ENCODE assay signal across 9 cellular contexts in the genomic region with DNA sequence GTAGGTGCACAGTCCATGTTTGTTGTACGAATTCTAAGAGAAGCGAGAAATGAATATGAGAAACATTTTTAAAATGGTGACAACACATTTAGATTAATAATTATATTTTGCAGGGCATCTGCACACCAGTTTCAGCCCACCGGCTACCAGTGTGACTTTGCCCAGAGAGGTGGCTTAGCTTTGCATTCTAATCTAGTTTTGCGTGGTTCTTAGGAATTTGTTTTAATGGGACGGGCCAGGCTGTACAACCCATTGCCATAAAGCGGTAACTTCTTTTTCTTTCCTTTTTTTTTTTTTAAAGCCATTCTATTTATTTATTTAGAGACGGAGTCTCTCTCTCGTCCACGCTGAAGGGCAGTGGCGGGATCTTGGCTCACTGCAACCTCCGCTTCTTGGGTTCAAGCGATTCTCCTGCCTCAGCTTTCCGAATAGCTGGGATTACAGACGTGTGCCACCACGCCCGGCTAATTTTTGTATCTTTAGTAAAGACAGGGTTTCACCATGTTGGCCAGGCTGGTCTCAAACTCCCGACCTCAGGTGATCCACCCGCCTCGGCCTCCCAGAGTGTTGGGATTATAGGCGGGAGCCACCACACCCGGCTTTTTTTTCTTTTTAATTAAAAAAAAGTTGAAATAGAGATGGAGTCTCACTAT. TPM values are rescaled to one million over a fixed set of nuclear protein-coding genes. Genes with fewer than 3 reads are reported as not detected.
A peak's percentile ranks its signal among the peaks of the same experiment; 100 is the strongest.
DNase-seq lines count a peak whose midpoint lies in the region; ATAC-seq, FAIRE-seq and TF ChIP-seq lines count a peak whose summit lies in the region.
"Had no signal": no experiment of that assay in that cellular context is flagged by ENCODE, and none has a peak within 500 bp of the region (broad histone marks: within the 10 kb centered on the region; RNA-seq: fewer than 3 reads in every experiment).

No MANE protein-coding gene starts in this region.

- POLR2A ChIA-PET in OCI-LY7 (lab: Charles Lee) (interaction anchor here (1.5 to 2.6 kb wide), 2 partner anchors 14 to 195 kb away, joined by 5 to 16 read pairs; no protein-coding TSS in a partner anchor), endothelial cell of umbilical vein (lab: Charles Lee) (no interaction called here)

- H2AFZ ChIP-seq in OCI-LY7 (ENCODE audit: low read length) (peak overlapping the region; percentile 86; the same call in 1 of the 2 replicates), endothelial cell of umbilical vein (ENCODE audit: low read depth, low read length) (peak overlapping the region; percentile 45), neuron (ENCODE audit: low read depth, low read length) (peak overlapping the region; percentile 62)

- peak overlapping the region; percentile 82 for H3K9ac ChIP-seq in endothelial cell of umbilical vein (replicated peaks; ENCODE audit: extremely low read depth, insufficient read depth, low read length)

- dilution Hi-C loops in endothelial cell of umbilical vein (cut with MboI; ENCODE audit: extremely low pct_ligation_motif_present, low sequenced_read_pairs) = no loop called here

- H3K9me3 ChIP-seq in OCI-LY7 (ENCODE audit: low read length) (no peaks in the 10 kb centered on the region), endothelial cell of umbilical vein (replicated peaks; ENCODE audit: control insufficient read depth, insufficient read depth, low read length) (no peaks in the 10 kb centered on the region), neuron (ENCODE audit: low read length) (peaks cover 4% of the 10 kb centered on the region)

- H3K27ac ChIP-seq in C4-2B = peak overlapping the region; percentile 96
- peak overlapping the region; percentile 47 for H3K27ac ChIP-seq in OCI-LY7 (ENCODE audit: low read depth, low read length, poor library complexity, severe bottlenecking)
- peak overlapping the region; percentile 73 for H3K27ac ChIP-seq in endothelial cell of umbilical vein (ENCODE audit: insufficient read depth, low read depth, low read length)

- H3K79me2 ChIP-seq in OCI-LY7 (ENCODE audit: insufficient read depth, low read depth, low read length) = peaks cover 35% of the 10 kb centered on the region
- H3K79me2 ChIP-seq in endothelial cell of umbilical vein (ENCODE audit: control insufficient read depth, insufficient read depth, low read length) = peaks cover 32% of the 10 kb centered on the region

- H3K4me2 ChIP-seq in OCI-LY7 (ENCODE audit: low read length) (peak overlapping the region; percentile 77), endothelial cell of umbilical vein (ENCODE audit: insufficient read depth, low read length) (peak overlapping the region; percentile 74)

- TF ChIP-seq CTCF in C4-2B (conservative IDR thresholded peaks at IDR 0.05) (no peak), OCI-LY7 (conservative IDR thresholded peaks at IDR 0.05; ENCODE audit: low read length) (no peak), endothelial cell of umbilical vein (IDR thresholded peaks at IDR 0.05; ENCODE audit: extremely low read depth in 1 of 2, insufficient read depth in 1 of 2, low read depth in 1 of 2, low read length in 2 of 2) (no peak)

- no TSS peak for BruUV-seq in OCI-LY7 (replicated peaks; lab: Mats Ljungman, UMichigan)
- no TSS peak for BruUV-seq in endothelial cell of umbilical vein (replicated peaks; lab: Mats Ljungman, UMichigan)

- H3K36me3 ChIP-seq in OCI-LY7 (ENCODE audit: insufficient read depth, low read length) = peaks cover 20% of the 10 kb centered on the region
- no peaks in the 10 kb centered on the region for H3K36me3 ChIP-seq in endothelial cell of umbilical vein (ENCODE audit: control insufficient read depth in 2 of 2, extremely low read depth in 1 of 2, insufficient read depth in 2 of 2, low read length in 2 of 2)
- peaks cover 10% of the 10 kb centered on the region for H3K36me3 ChIP-seq in neuron (ENCODE audit: insufficient read depth, low read length)

- no peaks in the 10 kb centered on the region; the same call in 1 of the 2 replicates for H4K20me1 ChIP-seq in OCI-LY7 (ENCODE audit: insufficient read depth, low read length)
- no peaks in the 10 kb centered on the region for H4K20me1 ChIP-seq in endothelial cell of umbilical vein (replicated peaks; ENCODE audit: control insufficient read depth, extremely low read depth, insufficient read depth, low read length)

- H3K4me1 ChIP-seq in OCI-LY7 (ENCODE audit: insufficient read depth, low read length, poor library complexity, severe bottlenecking) = peaks cover 25% of the 10 kb centered on the region
- peaks cover 12% of the 10 kb centered on the region for H3K4me1 ChIP-seq in endothelial cell of umbilical vein (ENCODE audit: control insufficient read depth, extremely low read depth, insufficient read depth, low read length)
- H3K4me1 ChIP-seq in neuron (ENCODE audit: insufficient read depth, low read length) = peaks cover 17% of the 10 kb centered on the region

- intact Hi-C loops in OCI-LY7 (cut with micrococcal nuclease; ENCODE audit: unreplicated experiment) = no loop called here
- intact Hi-C loops in endothelial cell of umbilical vein (cut with micrococcal nuclease) = no loop called here

- no peak for ATAC-seq in HG02870 (IDR thresholded peaks at IDR 0.05; ENCODE audit: unreplicated experiment)

- TF ChIP-seq POLR2A in endothelial cell of umbilical vein (IDR thresholded peaks at IDR 0.05; ENCODE audit: low read depth, low read length) = no peak

- H3K4me3 ChIP-seq in OCI-LY7 (ENCODE audit: low read depth, low read length, poor library complexity, severe bottlenecking) (peak overlapping the region; percentile 89), endothelial cell of umbilical vein (replicated peaks in 1 of 3; ENCODE audit: insufficient read depth in 1 of 3, low read depth in 1 of 3, low read length in 3 of 3) (peak overlapping the region; percentile 41 to 83 (median 72)), neuron (ENCODE audit: low read length) (peak overlapping the region; percentile 87)

- H3K9me2 ChIP-seq in OCI-LY7 (ENCODE audit: insufficient read depth, low read length) = no peaks in the 10 kb centered on the region

- peaks cover 0 to 4% of the 10 kb centered on the region in 2 experiments for H3K27me3 ChIP-seq in endothelial cell of umbilical vein (ENCODE audit: control insufficient read depth in 2 of 2, insufficient read depth in 2 of 2, low read length in 2 of 2)
- no peaks in the 10 kb centered on the region for H3K27me3 ChIP-seq in neuron (ENCODE audit: insufficient read depth, low read length)

- DNase-seq in OCI-LY7 (ENCODE audit: low spot score) = no peak
- no peak for DNase-seq in endothelial cell of umbilical vein (ENCODE audit: low read depth, low spot score)
- DNase-seq in LoVo (ENCODE audit: low spot score) = no peak
- DNase-seq in NCI-H2171 (lab: John Stamatoyannopoulos, UW) = no peak
- no peak for DNase-seq in activated CD8-positive, alpha-beta memory T cell treated with anti-CD3 and anti-CD28 coated beads, Interleukin-2, amount 50 U/mL, for 48 hours

- H3K9me1 ChIP-seq in endothelial cell of umbilical vein (replicated peaks; ENCODE audit: control insufficient read depth, extremely low read depth, insufficient read depth, low read length) = no peaks in the 10 kb centered on the region

- CTCF ChIA-PET in OCI-LY7 (lab: Charles Lee; ENCODE audit: unreplicated experiment) = no interaction called here
- CTCF ChIA-PET in endothelial cell of umbilical vein (lab: Charles Lee) = interaction anchor here (1.7 kb wide), 1 partner anchor 19 kb away, joined by 7 read pairs; no protein-coding TSS in a partner anchor

- FAIRE-seq in endothelial cell of umbilical vein (lab: Jason Lieb, UNC) = no peak

TF ChIP-seq in endothelial cell of umbilical vein, 7 proteins besides CTCF, POLR2A, EP300 and RAD21 (continues in another document):
- TF ChIP-seq JUN (IDR thresholded peaks at IDR 0.05; ENCODE audit: borderline replicate concordance, insufficient read depth, insufficient read length, low read depth) = no peak
- no peak for TF ChIP-seq MAX (IDR thresholded peaks at IDR 0.05; ENCODE audit: insufficient read depth, insufficient read length)
- TF ChIP-seq FOS (IDR thresholded peaks at IDR 0.05; ENCODE audit: borderline replicate concordance, insufficient read depth, low read length) = no peak
- no peak for TF ChIP-seq POLR2AphosphoS5 (IDR thresholded peaks at IDR 0.05; ENCODE audit: insufficient read depth, low read depth, low read length)

RNA-seq across cellular contexts. Expression of gene MANBAL, which starts 0.8 kb away (rescaled TPM):
- total RNA-seq in OCI-LY7 (2014; rRNA removed; shearing (Covaris generic)) = 2.7 and 5.7 TPM in 2 replicates
- 12.7 and 13.0 TPM in 2 replicates for total RNA-seq in OCI-LY7 (2022)
- total RNA-seq in endothelial cell of umbilical vein = 32.3 and 34.6 TPM in 2 replicates
- 104 and 115 TPM in 2 replicates for polyA plus RNA-seq in endothelial cell of umbilical vein
- polyA plus RNA-seq in endothelial cell of umbilical vein (2011; cell fraction: cytosol; rRNA removed) = 76.2 and 86.7 TPM in 2 replicates
- polyA plus RNA-seq in endothelial cell of umbilical vein (2011; cell fraction: nucleus; rRNA removed) = 35.4 and 39.9 TPM in 2 replicates
- polyA plus RNA-seq in endothelial cell of umbilical vein (2012) = 49.7 and 56.4 TPM in 2 replicates
- 32.6 and 33.1 TPM in 2 replicates for polyA minus RNA-seq in endothelial cell of umbilical vein
- 25.5 TPM for polyA minus RNA-seq in endothelial cell of umbilical vein (2011; cell fraction: cytosol; rRNA and poly(A)+ RNA removed)
- polyA minus RNA-seq in endothelial cell of umbilical vein (2011; cell fraction: nucleus; rRNA and poly(A)+ RNA removed) = 7.4 and 9.4 TPM in 2 replicates

RNA-seq across cellular contexts. Expression of gene GHRH, which starts 28.7 kb away (rescaled TPM):
- total RNA-seq in OCI-LY7 (2014; rRNA removed; shearing (Covaris generic)) = not detected in 2 replicates
- total RNA-seq in OCI-LY7 (2022) (not detected in 2 replicates), endothelial cell of umbilical vein (not detected in 2 replicates)
- not detected in 2 replicates for polyA plus RNA-seq in endothelial cell of umbilical vein
- polyA plus RNA-seq in endothelial cell of umbilical vein (2011; cell fraction: cytosol; rRNA removed) = not detected in 2 replicates
- polyA plus RNA-seq in endothelial cell of umbilical vein (2011; cell fraction: nucleus; rRNA removed) = not detected in 2 replicates
- not detected in 2 replicates for polyA plus RNA-seq in endothelial cell of umbilical vein (2012)
- not detected in 2 replicates for polyA minus RNA-seq in endothelial cell of umbilical vein
- not detected for polyA minus RNA-seq in endothelial cell of umbilical vein (2011; cell fraction: cytosol; rRNA and poly(A)+ RNA removed)
- polyA minus RNA-seq in endothelial cell of umbilical vein (2011; cell fraction: nucleus; rRNA and poly(A)+ RNA removed) = not detected in 2 replicates
- total RNA-seq: myocyte had no signal

RNA-seq across cellular contexts. Expression of gene SRC, which starts 55.7 kb away (rescaled TPM):
- total RNA-seq in OCI-LY7 (2014; rRNA removed; shearing (Covaris generic)) = 0.18 and 3.7 TPM in 2 replicates
- total RNA-seq in OCI-LY7 (2022) (0.72 and 0.89 TPM in 2 replicates), endothelial cell of umbilical vein (29.4 and 30.7 TPM in 2 replicates)
- 22.6 and 22.8 TPM in 2 replicates for polyA plus RNA-seq in endothelial cell of umbilical vein
- polyA plus RNA-seq in endothelial cell of umbilical vein (2011; cell fraction: cytosol; rRNA removed) = 15.6 and 20.5 TPM in 2 replicates
- 61.8 and 62.6 TPM in 2 replicates for polyA plus RNA-seq in endothelial cell of umbilical vein (2011; cell fraction: nucleus; rRNA removed)
- 27.1 and 37.5 TPM in 2 replicates for polyA plus RNA-seq in endothelial cell of umbilical vein (2012)
- polyA minus RNA-seq in endothelial cell of umbilical vein = 24.8 and 33.1 TPM in 2 replicates
- not detected for polyA minus RNA-seq in endothelial cell of umbilical vein (2011; cell fraction: cytosol; rRNA and poly(A)+ RNA removed)
- 36.5 and 36.6 TPM in 2 replicates for polyA minus RNA-seq in endothelial cell of umbilical vein (2011; cell fraction: nucleus; rRNA and poly(A)+ RNA removed)
